Comparison of ENCODE assay signal across 8 cellular contexts in genomic region chr6:167288712-167289225, GRCh38. TPM values are rescaled to one million over a fixed set of nuclear protein-coding genes. Genes with fewer than 3 reads are reported as not detected.
DNase-seq lines count a peak whose midpoint lies in the region; ATAC-seq, FAIRE-seq and TF ChIP-seq lines count a peak whose summit lies in the region.
"Not testable (repeated sequence)": the region's sequence is repeated elsewhere in the genome, so short reads cannot be mapped to it uniquely, and the experiment has no call there.

No MANE protein-coding gene starts in this region.

- not testable (repeated sequence) for H3K79me2 ChIP-seq in parathyroid adenoma

- H3K9ac ChIP-seq in parathyroid adenoma, result not testable (repeated sequence)

- not testable (repeated sequence) for DNase-seq in GM18507 (ENCODE audit: extremely low spot score, insufficient read length, low read depth); left ventricle myocardium superior
- peak; percentile 29 for DNase-seq in MV-4-11 (lab: John Stamatoyannopoulos, UW)
- peak; percentile 9 for DNase-seq in SK-N-DZ (ENCODE audit: low spot score)
- DNase-seq in astrocyte of the cerebellum (ENCODE audit: low read depth), result peak; percentile 12

- peak overlapping the region; percentile 38 for H2AFZ ChIP-seq in parathyroid adenoma

- H3K27me3 ChIP-seq in parathyroid adenoma (ENCODE audit: control insufficient read depth, insufficient read depth, low read length), result not testable (repeated sequence)

- intact Hi-C loops in left ventricle myocardium superior (cut with micrococcal nuclease), result not testable (repeated sequence)

- not testable (repeated sequence) for H3K36me3 ChIP-seq in parathyroid adenoma (ENCODE audit: control insufficient read depth, insufficient read depth, low read length)

- in situ Hi-C loops in astrocyte of the cerebellum (cut with HindIII; ENCODE audit: low sequenced_read_pairs), result not testable (repeated sequence)

- H3K4me2 ChIP-seq in parathyroid adenoma (ENCODE audit: low read length), result not testable (repeated sequence)

- TF ChIP-seq CTCF in 22Rv1 (IDR thresholded peaks at IDR 0.05) (peak; percentile 69), astrocyte of the cerebellum (IDR thresholded peaks at IDR 0.05; ENCODE audit: low read depth, low read length, missing control alignments) (peak; percentile 56), parathyroid adenoma (IDR thresholded peaks at IDR 0.05) (peak; percentile 60)

- not testable (repeated sequence) for H3K4me3 ChIP-seq in astrocyte of the cerebellum (ENCODE audit: low read depth, low read length); parathyroid adenoma (ENCODE audit: low read depth, low read length)

- not testable (repeated sequence) for H3K9me3 ChIP-seq in parathyroid adenoma (ENCODE audit: control insufficient read depth, low read length)

- peak; percentile 100 for FAIRE-seq in GM18507 (lab: Jason Lieb, UNC)

- ATAC-seq in HG02840 (IDR thresholded peaks at IDR 0.05; ENCODE audit: low FRiP score, unreplicated experiment) (peak; percentile 73), left ventricle myocardium superior (peak; percentile 84)

- not testable (repeated sequence) for H3K4me1 ChIP-seq in parathyroid adenoma

- not testable (repeated sequence) for H3K27ac ChIP-seq in 22Rv1, parathyroid adenoma

RNA-seq across cellular contexts. Expression of gene UNC93A, which starts 2.3 kb away (rescaled TPM):
- not detected in 2 replicates for polyA plus RNA-seq in SK-N-DZ (2014; cell fraction: cytosol; rRNA removed)
- polyA plus RNA-seq in SK-N-DZ (2014; cell fraction: nucleus; rRNA removed), result not detected in 2 replicates
- total RNA-seq in left ventricle myocardium superior, result not detected

RNA-seq across cellular contexts. Expression of gene TTLL2, which starts 36.1 kb away (rescaled TPM):
- polyA plus RNA-seq in SK-N-DZ (2014; cell fraction: cytosol; rRNA removed), result not detected in 2 replicates
- polyA plus RNA-seq in SK-N-DZ (2014; cell fraction: nucleus; rRNA removed), result not detected in 2 replicates
- total RNA-seq in left ventricle myocardium superior, result not detected
